8 cellular contexts compared by ENCODE assay signal in the genomic region with DNA sequence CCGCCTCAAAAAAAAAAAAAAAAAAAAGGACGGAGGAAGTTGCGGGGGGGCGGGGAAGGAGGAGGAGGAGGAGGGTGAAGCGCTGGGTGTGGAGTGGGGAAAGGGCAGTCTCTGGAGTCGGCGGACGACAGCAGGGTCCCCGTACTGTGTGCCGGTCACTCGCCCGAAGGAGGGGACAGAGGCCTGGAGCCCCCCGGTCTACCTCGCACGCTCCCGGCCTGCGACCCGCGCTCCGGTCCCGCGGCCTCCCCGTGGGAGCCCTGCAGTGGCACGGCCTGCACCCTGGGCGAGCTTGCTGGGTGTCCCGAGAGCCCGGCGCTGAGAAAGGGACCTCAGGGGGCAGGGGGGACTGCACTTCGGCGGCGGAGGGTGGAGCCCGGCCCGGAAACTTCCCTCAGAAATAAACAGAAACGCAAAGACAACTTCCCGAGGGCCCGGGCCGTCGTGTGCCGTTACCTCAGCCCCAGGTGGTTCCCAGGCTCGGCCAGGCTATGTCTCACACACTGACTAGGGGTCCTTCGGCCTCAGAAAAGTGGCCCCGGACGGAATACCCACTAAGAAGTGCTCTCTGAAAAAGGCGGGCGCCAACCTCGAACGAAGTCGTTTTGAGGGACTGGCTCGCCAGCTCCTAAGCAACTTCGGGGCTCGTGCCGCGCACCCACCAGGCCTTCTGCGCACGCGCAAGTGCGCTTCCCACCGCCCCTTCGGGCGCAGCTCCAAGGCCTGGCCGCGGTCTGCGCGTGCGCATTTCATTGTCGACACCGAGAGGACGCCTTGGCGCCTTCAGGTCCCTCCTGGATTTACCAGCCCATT. TPM values are rescaled to one million over a fixed set of nuclear protein-coding genes. Genes with fewer than 3 reads are reported as not detected.
A peak's percentile ranks its signal among the peaks of the same experiment; 100 is the strongest.
DNase-seq lines count a peak whose midpoint lies in the region; ATAC-seq and TF ChIP-seq lines count a peak whose summit lies in the region.

A gene with protein sequence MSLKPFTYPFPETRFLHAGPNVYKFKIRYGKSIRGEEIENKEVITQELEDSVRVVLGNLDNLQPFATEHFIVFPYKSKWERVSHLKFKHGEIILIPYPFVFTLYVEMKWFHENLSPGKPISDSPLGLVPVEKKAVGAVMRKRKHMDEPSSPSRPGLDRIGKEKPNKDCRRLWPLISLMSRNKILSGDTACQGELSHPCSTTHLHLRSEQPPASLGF (minus strand): TSS at position 688 of the 813 bp plus-strand sequence. CDS start 12,703 bp downstream, outside the sequence.

- H3K36me3 ChIP-seq in RWPE2 (ENCODE audit: low read depth) (no peaks in the 10 kb centered on the region), tibial nerve (no peaks in the 10 kb centered on the region)

- H3K4me3 ChIP-seq in RWPE2 (ENCODE audit: severe bottlenecking) (peak within 1 kb of the TSS; percentile 13), tibial nerve (peak within 1 kb of the TSS; percentile 0 to 30 (median 15))

- H3K36me3 Mint-ChIP-seq in activated naive CD8-positive, alpha-beta T cell treated with anti-CD3 and anti-CD28 coated beads for 36 hours: peaks cover 3% of the 10 kb centered on the region

- ATAC-seq in RWPE2 (ENCODE audit: low read depth) (no peak), Right ventricle myocardium superior (ENCODE audit: poor library complexity) (peak; percentile 96)

- WGBS in tibial nerve, 2 donors: 20 to 36% methylated on average over 37 to 57 of the region's 69 CpGs

- peak within 1 kb of the TSS; percentile 59 for H3K4me3 Mint-ChIP-seq in activated naive CD8-positive, alpha-beta T cell treated with anti-CD3 and anti-CD28 coated beads for 36 hours

- H3K27ac Mint-ChIP-seq in activated naive CD8-positive, alpha-beta T cell treated with anti-CD3 and anti-CD28 coated beads for 36 hours: peak within 1 kb of the TSS; percentile 74

- H3K4me1 ChIP-seq in RWPE2 (ENCODE audit: insufficient read depth, poor library complexity, severe bottlenecking): peaks cover 21% of the 10 kb centered on the region
- H3K4me1 ChIP-seq in tibial nerve: peaks cover 0 to 11% (median 0%) of the 10 kb centered on the region in 4 donors

- H3K27ac ChIP-seq in RWPE2 (ENCODE audit: poor library complexity, severe bottlenecking) (peak within 1 kb of the TSS; percentile 90), tibial nerve (peak within 1 kb of the TSS in 1 of 4 donors; percentile 25)

- intact Hi-C loops in Right ventricle myocardium superior (cut with DNase I): no loop called here

- H3K9me3 ChIP-seq in RWPE2 (ENCODE audit: severe bottlenecking): no peaks in the 10 kb centered on the region
- H3K9me3 ChIP-seq in tibial nerve: no peaks in the 10 kb centered on the region

- H3K27me3 ChIP-seq in RWPE2 (ENCODE audit: insufficient read depth, poor library complexity, severe bottlenecking) (no peaks in the 10 kb centered on the region), tibial nerve (peaks cover 0 to 23% of the 10 kb centered on the region in 2 donors)

- peaks cover 4% of the 10 kb centered on the region for H3K27me3 Mint-ChIP-seq in activated naive CD8-positive, alpha-beta T cell treated with anti-CD3 and anti-CD28 coated beads for 36 hours

- DNase-seq in C1 segment of cervical spinal cord (lab: John Stamatoyannopoulos, UW) (peak in 12 of 14 donors; percentile 6 to 86 (median 58)), RWPE2 (ENCODE audit: low spot score) (no peak), Right ventricle myocardium superior (peak; percentile 94), putamen (ENCODE audit: low spot score) (peak; percentile 52), tibial nerve (ENCODE audit: low spot score in 2 of 2) (peak in 1 of 2 donors; percentile 55), NCI-H748 treated with DMSO at 0.1 percent for 48 hours (lab: John Stamatoyannopoulos, UW) (no peak), UCSD-AML1 (lab: John Stamatoyannopoulos, UW; ENCODE audit: unreplicated experiment) (no peak)
- DNase-seq in activated naive CD8-positive, alpha-beta T cell treated with anti-CD3 and anti-CD28 coated beads for 36 hours: peak; percentile 92

- TF ChIP-seq EP300 in tibial nerve (IDR thresholded peaks at IDR 0.05): peak in 1 of 2 donors; percentile 29

- H3K4me1 Mint-ChIP-seq in activated naive CD8-positive, alpha-beta T cell treated with anti-CD3 and anti-CD28 coated beads for 36 hours: peaks cover 30% of the 10 kb centered on the region

- TF ChIP-seq CTCF in RWPE2 (IDR thresholded peaks at IDR 0.05; ENCODE audit: poor library complexity, severe bottlenecking) (no peak), tibial nerve (IDR thresholded peaks at IDR 0.05) (no peak)

- no peak for TF ChIP-seq POLR2A in tibial nerve (IDR thresholded peaks at IDR 0.05)

- peaks cover 2% of the 10 kb centered on the region for H3K9me3 Mint-ChIP-seq in activated naive CD8-positive, alpha-beta T cell treated with anti-CD3 and anti-CD28 coated beads for 36 hours

RNA-seq across cellular contexts. Expression of the gene that starts here (rescaled TPM):
- total RNA-seq in activated naive CD8-positive, alpha-beta T cell treated with anti-CD3 and anti-CD28 coated beads for 36 hours: under 1 TPM in 1 of 2 experiments, not detected in 1; 0.14 TPM
- total RNA-seq in Right ventricle myocardium superior: not detected
- total RNA-seq in tibial nerve: not detected

Comparison
In these comparisons a context has a peak if more than half of its experiments do, and no peak if none do; other contexts are left out.
1. Peak in DNase-seq in activated naive CD8-positive, alpha-beta T cell treated with anti-CD3 and anti-CD28 coated beads for 36 hours; RNA of the gene not detected or under 1 TPM.
2. Peak in DNase-seq and ATAC-seq in Right ventricle myocardium superior; RNA of the gene not detected or under 1 TPM.
3. DNase-seq: peak in C1 segment of cervical spinal cord (12 of 14) and putamen (single experiment); none in RWPE2 (single experiment), NCI-H748 treated with DMSO at 0.1 percent for 48 hours (single experiment) and UCSD-AML1 (single experiment).